ENCODE assay signal across 10 cellular contexts in the genomic region with DNA sequence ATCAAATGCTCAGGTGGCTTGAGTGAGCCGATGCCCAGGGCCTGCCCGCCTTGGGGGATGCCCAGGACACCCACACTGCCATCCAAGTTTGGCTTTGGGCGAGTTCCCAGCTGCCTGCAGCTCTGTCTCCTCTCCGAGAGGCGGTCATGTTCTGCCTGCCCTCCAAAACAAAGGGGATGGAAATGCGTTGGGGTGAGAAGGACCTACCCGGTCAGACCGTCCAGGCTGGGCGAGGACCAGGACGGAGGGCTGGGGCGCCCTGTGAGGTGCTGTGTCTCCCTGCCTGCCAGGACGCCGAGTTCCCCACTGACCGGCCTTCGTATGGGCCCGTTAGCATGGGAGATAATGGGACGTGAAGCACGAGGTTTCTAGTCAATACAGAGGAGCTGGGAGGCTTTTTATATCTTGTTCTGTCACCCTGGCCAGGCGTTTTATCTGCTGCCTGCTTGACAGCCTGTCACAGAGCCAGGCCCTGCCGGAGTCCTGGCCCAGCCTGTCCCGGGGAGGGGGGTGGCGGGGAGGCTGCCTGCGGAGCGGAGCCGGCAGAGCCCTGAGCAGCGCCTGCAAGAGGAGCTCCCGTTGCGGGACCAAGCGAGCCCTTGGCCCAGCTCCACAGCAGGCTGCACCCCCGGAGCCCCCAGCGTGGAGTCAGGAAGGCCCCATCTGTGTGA. TPM values are rescaled to one million over a fixed set of nuclear protein-coding genes. Genes with fewer than 3 reads are reported as not detected.
A peak's percentile ranks its signal among the peaks of the same experiment; 100 is the strongest.
DNase-seq lines count a peak whose midpoint lies in the region; ATAC-seq, FAIRE-seq and TF ChIP-seq lines count a peak whose summit lies in the region.
"Had no signal": no experiment of that assay in that cellular context is flagged by ENCODE, and none has a peak within 500 bp of the region (broad histone marks: within the 10 kb centered on the region; RNA-seq: fewer than 3 reads in every experiment).

No MANE protein-coding gene starts in this region.

- FAIRE-seq in kidney (lab: Jason Lieb, UNC) = no peak

- no peak overlapping the region for H3K4me3 ChIP-seq in kidney (ENCODE audit: low read length in 2 of 2)
- H3K4me3 ChIP-seq: MG63 had no signal

- H3K9ac ChIP-seq in kidney (ENCODE audit: low read length in 2 of 2) = no peak overlapping the region

- peaks cover 0 to 2% of the 10 kb centered on the region in 2 donors for H3K4me1 ChIP-seq in kidney (ENCODE audit: control insufficient read depth in 1 of 2, insufficient read depth in 1 of 2, low read depth in 1 of 2, low read length in 2 of 2)

- no peak for ATAC-seq in HG02885 (IDR thresholded peaks at IDR 0.05; ENCODE audit: poor library complexity, unreplicated experiment)
- ATAC-seq: T-cell had no signal

- intact Hi-C loops in kidney (cut with DNase I) = no loop called here

- no peaks in the 10 kb centered on the region for H3K36me3 ChIP-seq in kidney (ENCODE audit: control insufficient read depth in 1 of 2, insufficient read depth in 2 of 2, low read length in 2 of 2)
- H3K36me3 ChIP-seq: MG63 had no signal

- no peak overlapping the region for H3K27ac ChIP-seq in kidney (ENCODE audit: low read depth in 2 of 2, low read length in 2 of 2)
- no peak overlapping the region for H3K27ac ChIP-seq in substantia nigra (ENCODE audit: low read depth, low read length, poor library complexity, severe bottlenecking)

- H3K9me3 ChIP-seq in kidney (ENCODE audit: control insufficient read depth in 1 of 2, low read length in 2 of 2) = no peaks in the 10 kb centered on the region
- H3K9me3 ChIP-seq: MG63 had no signal

- TF ChIP-seq CTCF in kidney (IDR thresholded peaks at IDR 0.05; ENCODE audit: borderline replicate concordance, extremely low read depth, insufficient read depth) = no peak

- DNase-seq in NCI-H1694 treated with DMSO at 0.1 percent for 48 hours (lab: John Stamatoyannopoulos, UW) (peak; percentile 65), cerebellum (ENCODE audit: low spot score) (peak; percentile 68), kidney (peak; percentile 81), substantia nigra (lab: John Stamatoyannopoulos, UW) (peak in 25 of 49 donors; percentile 2 to 73 (median 20)), occipital lobe (lab: John Stamatoyannopoulos, UW) (no peak), EL (no peak)
- DNase-seq: effector CD8-positive, alpha-beta T cell; MG63; T-cell had no signal

RNA-seq across cellular contexts. Expression of a gene that starts 22.0 kb away (rescaled TPM):
- total RNA-seq in cerebellum = 6.5 TPM
- 3.8 TPM for total RNA-seq in kidney
- polyA plus RNA-seq in kidney (ENCODE audit: insufficient read depth, low read depth, low replicate concordance) = 3.5 TPM
- 9.5 TPM for total RNA-seq in occipital lobe

Comparison
In these comparisons a context has a peak if more than half of its experiments do, and no peak if none do; other contexts are left out.
1. DNase-seq: peak in NCI-H1694 treated with DMSO at 0.1 percent for 48 hours (single experiment), cerebellum (single experiment), kidney (single experiment) and substantia nigra (25 of 49); none in occipital lobe (single experiment) and EL (single experiment).